ENCODE assay signal across 21 cellular contexts in the genomic region with DNA sequence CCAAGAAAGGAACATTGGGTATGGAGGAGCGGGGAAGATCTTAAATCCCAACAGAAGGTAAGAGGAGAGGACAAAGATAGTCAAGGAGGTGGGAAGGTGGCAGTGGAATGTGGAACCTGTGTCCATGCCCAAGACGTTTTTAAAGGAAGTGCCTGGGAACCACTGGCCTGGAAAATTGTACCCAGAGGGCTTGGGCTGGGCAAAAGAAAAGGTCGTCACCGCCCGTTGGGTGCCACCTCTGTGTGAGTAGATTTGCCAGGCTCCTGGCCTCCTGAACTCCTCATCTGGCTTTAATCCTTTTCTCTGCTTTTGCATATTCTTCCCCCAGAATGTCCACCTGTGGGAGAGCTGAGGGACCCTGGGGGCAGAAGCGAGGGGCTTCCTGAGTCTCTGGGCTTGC. TPM values are rescaled to one million over a fixed set of nuclear protein-coding genes. Genes with fewer than 3 reads are reported as not detected.
DNase-seq lines count a peak whose midpoint lies in the region; ATAC-seq and TF ChIP-seq lines count a peak whose summit lies in the region.
"Had no signal": no experiment of that assay in that cellular context is flagged by ENCODE, and none has a peak within 500 bp of the region (broad histone marks: within the 10 kb centered on the region; RNA-seq: fewer than 3 reads in every experiment).

No MANE protein-coding gene starts in this region.

- H3K27me3 Mint-ChIP-seq in activated B cell treated with CpG ODN at 0.5 μM for 24 hours: no peaks in the 10 kb centered on the region
- no peaks in the 10 kb centered on the region for H3K27me3 Mint-ChIP-seq in osteocyte (ENCODE audit: unreplicated experiment)
- no peaks in the 10 kb centered on the region for H3K27me3 Mint-ChIP-seq in activated CD4-positive, alpha-beta memory T cell treated with anti-CD3 and anti-CD28 coated beads, Interleukin-2, amount 10 ng/mL, durations not matched to agents 7 days and 5 days
- H3K27me3 Mint-ChIP-seq: B cell; CD4-positive, alpha-beta memory T cell had no signal

- H3K27me3 ChIP-seq in left ventricle myocardium inferior (ENCODE audit: low read depth) (no peaks in the 10 kb centered on the region), thyroid gland (no peaks in the 10 kb centered on the region)

- TF ChIP-seq CTCF in left ventricle myocardium inferior (IDR thresholded peaks at IDR 0.05; ENCODE audit: borderline replicate concordance) (no peak), activated B cell treated with CpG ODN at 0.5 μM for 24 hours (IDR thresholded peaks at IDR 0.05) (no peak), osteocyte (IDR thresholded peaks at IDR 0.05) (no peak), thyroid gland (IDR thresholded peaks at IDR 0.05) (no peak)

- peaks cover 53% of the 10 kb centered on the region for H3K36me3 ChIP-seq in left ventricle myocardium inferior
- peaks cover 0 to 3% of the 10 kb centered on the region in 2 donors for H3K36me3 ChIP-seq in thyroid gland

- H3K27ac ChIP-seq in left ventricle myocardium inferior (replicated peaks) (peak overlapping the region; percentile 80), thyroid gland (peak overlapping the region in 2 of 3 donors; percentile 13 to 36)
- H3K27ac ChIP-seq: 22Rv1 had no signal

- H3K27ac Mint-ChIP-seq in activated B cell treated with CpG ODN at 0.5 μM for 24 hours (peak overlapping the region; percentile 41), osteocyte (ENCODE audit: unreplicated experiment) (peak overlapping the region; percentile 18)
- H3K27ac Mint-ChIP-seq in activated CD4-positive, alpha-beta memory T cell treated with anti-CD3 and anti-CD28 coated beads, Interleukin-2, amount 10 ng/mL, durations not matched to agents 7 days and 5 days: no peak overlapping the region
- H3K27ac Mint-ChIP-seq: B cell had no signal

- H3K9me3 ChIP-seq in left ventricle myocardium inferior (replicated peaks) (no peaks in the 10 kb centered on the region), thyroid gland (no peaks in the 10 kb centered on the region)
- H3K9me3 ChIP-seq: HAP-1 had no signal

- no peak for TF ChIP-seq POLR2A in thyroid gland (IDR thresholded peaks at IDR 0.05)

- H3K4me3 Mint-ChIP-seq in activated B cell treated with CpG ODN at 0.5 μM for 24 hours (no peak overlapping the region), osteocyte (ENCODE audit: unreplicated experiment) (no peak overlapping the region)
- H3K4me3 Mint-ChIP-seq in activated CD4-positive, alpha-beta memory T cell treated with anti-CD3 and anti-CD28 coated beads, Interleukin-2, amount 10 ng/mL, durations not matched to agents 7 days and 5 days: no peak overlapping the region
- H3K4me3 Mint-ChIP-seq: B cell; CD4-positive, alpha-beta memory T cell had no signal

- ATAC-seq in Right ventricle myocardium superior (ENCODE audit: poor library complexity) (no peak), activated B cell treated with CpG ODN at 0.5 μM for 24 hours (ENCODE audit: low read depth) (no peak)
- ATAC-seq: Panc1, Right ventricle myocardium inferior had no signal

- H3K9me3 Mint-ChIP-seq in activated B cell treated with CpG ODN at 0.5 μM for 24 hours: no peaks in the 10 kb centered on the region
- no peaks in the 10 kb centered on the region for H3K9me3 Mint-ChIP-seq in osteocyte (ENCODE audit: unreplicated experiment)
- no peaks in the 10 kb centered on the region for H3K9me3 Mint-ChIP-seq in activated CD4-positive, alpha-beta memory T cell treated with anti-CD3 and anti-CD28 coated beads, Interleukin-2, amount 10 ng/mL, durations not matched to agents 7 days and 5 days
- H3K9me3 Mint-ChIP-seq: CD4-positive, alpha-beta memory T cell had no signal

- intact Hi-C loops in left ventricle myocardium inferior (cut with micrococcal nuclease) (no loop called here), Right ventricle myocardium superior (cut with DNase I) (no loop called here), activated B cell treated with CpG ODN at 0.5 μM for 24 hours (cut with micrococcal nuclease) (no loop called here), thyroid gland (cut with DNase I) (no loop called here)

- CTCF ChIA-PET in activated B cell treated with CpG ODN at 0.5 μM for 24 hours (lab: Charles Lee): no interaction called here
- CTCF ChIA-PET in activated CD4-positive, alpha-beta memory T cell treated with anti-CD3 and anti-CD28 coated beads, Interleukin-2, amount 10 ng/mL, durations not matched to agents 7 days and 5 days (lab: Charles Lee): no interaction called here

- no peak for DNase-seq in left ventricle myocardium inferior
- no peak for DNase-seq in Right ventricle myocardium superior
- DNase-seq in activated B cell treated with CpG ODN at 0.5 μM for 24 hours: no peak
- no peak for DNase-seq in osteocyte (ENCODE audit: extremely low spot score, unreplicated experiment)
- peak in 1 of 2 donors; percentile 27 for DNase-seq in thyroid gland
- no peak for DNase-seq in activated CD4-positive, alpha-beta memory T cell treated with anti-CD3 and anti-CD28 coated beads, Interleukin-2, amount 10 ng/mL, durations not matched to agents 7 days and 5 days
- no peak for DNase-seq in dermis blood vessel endothelial cell
- no peak for DNase-seq in NCI-H748 (lab: John Stamatoyannopoulos, UW; ENCODE audit: unreplicated experiment)
- DNase-seq: Calu3; CD4-positive, alpha-beta memory T cell; DMS79; MV-4-11; NCI-H1417; NCI-H1930; NCI-H510A; NCI-H82 had no signal

- 71 to 78% methylated on average over 6 of the region's 6 CpGs for WGBS in thyroid gland, 2 donors

- POLR2A ChIA-PET in activated B cell treated with CpG ODN at 0.5 μM for 24 hours (lab: Charles Lee): no interaction called here
- POLR2A ChIA-PET in activated CD4-positive, alpha-beta memory T cell treated with anti-CD3 and anti-CD28 coated beads, Interleukin-2, amount 10 ng/mL, durations not matched to agents 7 days and 5 days (lab: Charles Lee): no interaction called here

- H3K4me1 Mint-ChIP-seq in activated B cell treated with CpG ODN at 0.5 μM for 24 hours (peaks cover 11% of the 10 kb centered on the region), osteocyte (ENCODE audit: unreplicated experiment) (peaks cover 34% of the 10 kb centered on the region)
- peaks cover 13% of the 10 kb centered on the region for H3K4me1 Mint-ChIP-seq in activated CD4-positive, alpha-beta memory T cell treated with anti-CD3 and anti-CD28 coated beads, Interleukin-2, amount 10 ng/mL, durations not matched to agents 7 days and 5 days

- H3K4me3 ChIP-seq in left ventricle myocardium inferior (no peak overlapping the region), thyroid gland (replicated peaks in 1 of 3) (no peak overlapping the region)
- H3K4me3 ChIP-seq: HAP-1 had no signal

- H3K36me3 Mint-ChIP-seq in activated B cell treated with CpG ODN at 0.5 μM for 24 hours (ENCODE audit: low read depth) (peaks cover 44% of the 10 kb centered on the region), osteocyte (ENCODE audit: unreplicated experiment) (peaks cover 27% of the 10 kb centered on the region)
- H3K36me3 Mint-ChIP-seq in activated CD4-positive, alpha-beta memory T cell treated with anti-CD3 and anti-CD28 coated beads, Interleukin-2, amount 10 ng/mL, durations not matched to agents 7 days and 5 days (ENCODE audit: low read depth): no peaks in the 10 kb centered on the region
- H3K36me3 Mint-ChIP-seq: CD4-positive, alpha-beta memory T cell had no signal

- H3K4me1 ChIP-seq in left ventricle myocardium inferior: peaks cover 79% of the 10 kb centered on the region
- peaks cover 14 to 47% of the 10 kb centered on the region in 2 donors for H3K4me1 ChIP-seq in thyroid gland
- H3K4me1 ChIP-seq: HAP-1 had no signal

RNA-seq across cellular contexts. Expression of gene JDP2, which starts 32.6 kb away (rescaled TPM):
- total RNA-seq in left ventricle myocardium inferior: 21.9 TPM
- total RNA-seq in Right ventricle myocardium superior: 22.1 TPM
- total RNA-seq in activated B cell treated with CpG ODN at 0.5 μM for 24 hours: 21.2 and 21.8 TPM in 2 replicates
- total RNA-seq in osteocyte: 53.3 and 57.1 TPM in 2 replicates
- 10 to 100 TPM; 24.2 to 54.6 (median 36.3) TPM for total RNA-seq in thyroid gland
- 1 to 10 TPM; 2.6 to 2.9 TPM for total RNA-seq in activated CD4-positive, alpha-beta memory T cell treated with anti-CD3 and anti-CD28 coated beads, Interleukin-2, amount 10 ng/mL, durations not matched to agents 7 days and 5 days
- total RNA-seq in dermis blood vessel endothelial cell: 10.2 and 16.0 TPM in 2 replicates
